In genomic region chr3:109927726-109928125, GRCh38 we compare ENCODE assay signal across 19 cellular contexts.
DNase-seq lines count a peak whose midpoint lies in the region; ATAC-seq and TF ChIP-seq lines count a peak whose summit lies in the region.
"Had no signal": no experiment of that assay in that cellular context is flagged by ENCODE, and none has a peak within 500 bp of the region (broad histone marks: within the 10 kb centered on the region; RNA-seq: fewer than 3 reads in every experiment).

No MANE protein-coding gene starts in this region.

- H3K36me3 Mint-ChIP-seq in osteocyte (ENCODE audit: unreplicated experiment), result peaks cover 4% of the 10 kb centered on the region

- H3K4me2 ChIP-seq in GM23248 (ENCODE audit: unreplicated experiment) (peak overlapping the region; percentile 51), PC-9 (peak overlapping the region; percentile 30)

- ATAC-seq in left lung, result no peak
- ATAC-seq: heart right ventricle had no signal

- no peaks in the 10 kb centered on the region for H3K79me2 ChIP-seq in GM23248 (ENCODE audit: insufficient read depth)
- H3K79me2 ChIP-seq in PC-9 (ENCODE audit: low read depth), result no peaks in the 10 kb centered on the region

- intact Hi-C loops in PC-9 (cut with micrococcal nuclease; ENCODE audit: unreplicated experiment), result loop anchor here (5.0 to 10.0 kb wide), 4 partner anchors 120 to 1810 kb away; partner anchors contain the start of gene NECTIN3
- intact Hi-C loops in left lung (cut with DNase I), result no loop called here

- H3K9me3 ChIP-seq in GM23248 (ENCODE audit: low read depth) (no peaks in the 10 kb centered on the region), PC-9 (ENCODE audit: insufficient read depth, low read depth) (peaks cover 24% of the 10 kb centered on the region), left lung (no peaks in the 10 kb centered on the region)
- H3K9me3 ChIP-seq: adrenal gland, heart right ventricle had no signal

- H3K27me3 ChIP-seq in GM23248 (replicated peaks; ENCODE audit: insufficient read depth), result no peaks in the 10 kb centered on the region
- H3K27me3 ChIP-seq in PC-9 (ENCODE audit: insufficient read depth, low read depth), result no peaks in the 10 kb centered on the region
- no peaks in the 10 kb centered on the region for H3K27me3 ChIP-seq in left lung
- H3K27me3 ChIP-seq: adrenal gland, heart right ventricle had no signal

- H3K27ac Mint-ChIP-seq in osteocyte (ENCODE audit: unreplicated experiment), result peak overlapping the region; percentile 70
- H3K27ac Mint-ChIP-seq: activated T-helper 2 cell treated with anti-CD3 and anti-CD28 coated beads, Interferon-gamma antibody, Interleukin-2, Interleukin-4, amounts not matched to agents 10 μg/mL and 5 μg/mL and 100 μg/mL, durations not matched to agents 14 hours and 24 hours and 36 hours; T-helper 2 cell treated with Interferon-gamma antibody and Interleukin-4, amounts not matched to agents 5 μg/mL and 100 μg/mL, for 36 hours had no signal

- TF ChIP-seq CTCF in PC-9 (conservative IDR thresholded peaks at IDR 0.05), result no peak
- no peak for TF ChIP-seq CTCF in epithelial cell of proximal tubule (conservative IDR thresholded peaks at IDR 0.05; ENCODE audit: low read depth, low read length)
- TF ChIP-seq CTCF in osteocyte (IDR thresholded peaks at IDR 0.05), result no peak
- TF ChIP-seq CTCF in left lung (IDR thresholded peaks at IDR 0.05), result no peak

- no peak for TF ChIP-seq POLR2A in erythroblast (IDR thresholded peaks at IDR 0.05; ENCODE audit: low read length)

- H3K4me1 ChIP-seq in GM23248 (ENCODE audit: insufficient read depth), result peaks cover 19% of the 10 kb centered on the region
- H3K4me1 ChIP-seq in PC-9 (replicated peaks; ENCODE audit: insufficient read depth), result peaks cover 32% of the 10 kb centered on the region
- H3K4me1 ChIP-seq in left lung, result no peaks in the 10 kb centered on the region
- H3K4me1 ChIP-seq: adrenal gland, heart right ventricle had no signal

- H3K36me3 ChIP-seq in GM23248 (ENCODE audit: low read depth) (no peaks in the 10 kb centered on the region), PC-9 (ENCODE audit: low read depth) (no peaks in the 10 kb centered on the region), left lung (no peaks in the 10 kb centered on the region)
- H3K36me3 ChIP-seq: adrenal gland, heart right ventricle had no signal

- H3K9me3 Mint-ChIP-seq in osteocyte (ENCODE audit: unreplicated experiment), result peaks cover 3% of the 10 kb centered on the region
- H3K9me3 Mint-ChIP-seq: activated T-helper 2 cell treated with anti-CD3 and anti-CD28 coated beads, Interferon-gamma antibody, Interleukin-2, Interleukin-4, amounts not matched to agents 10 μg/mL and 5 μg/mL and 100 μg/mL, durations not matched to agents 14 hours and 24 hours and 36 hours; central memory CD8-positive, alpha-beta T cell; neural crest cell; T-helper 2 cell treated with Interferon-gamma antibody and Interleukin-4, amounts not matched to agents 5 μg/mL and 100 μg/mL, for 36 hours had no signal

- H3K27me3 Mint-ChIP-seq in osteocyte (ENCODE audit: unreplicated experiment), result no peaks in the 10 kb centered on the region
- H3K27me3 Mint-ChIP-seq: central memory CD8-positive, alpha-beta T cell had no signal

- POLR2A ChIA-PET in PC-9 (lab: Charles Lee; ENCODE audit: unreplicated experiment), result no interaction called here

- no peaks in the 10 kb centered on the region for H3K9me2 ChIP-seq in GM23248 (ENCODE audit: insufficient read depth)
- H3K9me2 ChIP-seq in PC-9 (ENCODE audit: insufficient read depth), result no peaks in the 10 kb centered on the region

- BruUV-seq in PC-9 (replicated peaks; lab: Mats Ljungman, UMichigan), result TSS peak; percentile 84

- in situ Hi-C loops in GM23248 (cut with MboI), result no loop called here

- no peak overlapping the region for H3K4me3 Mint-ChIP-seq in osteocyte (ENCODE audit: unreplicated experiment)
- H3K4me3 Mint-ChIP-seq: central memory CD8-positive, alpha-beta T cell; neural crest cell; T-helper 2 cell treated with Interferon-gamma antibody and Interleukin-4, amounts not matched to agents 5 μg/mL and 100 μg/mL, for 36 hours had no signal

- H3K4me1 Mint-ChIP-seq in osteocyte (ENCODE audit: unreplicated experiment), result peaks cover 75% of the 10 kb centered on the region
- H3K4me1 Mint-ChIP-seq: central memory CD8-positive, alpha-beta T cell had no signal

- H3K4me3 ChIP-seq in GM23248 (peak overlapping the region; percentile 8; the same call in 1 of the 2 replicates), PC-9 (no peak overlapping the region; the same call in 1 of the 2 replicates), epithelial cell of proximal tubule (ENCODE audit: low read depth, low read length) (no peak overlapping the region), left lung (no peak overlapping the region)
- H3K4me3 ChIP-seq: adrenal gland, heart right ventricle had no signal

- peak; percentile 22 for DNase-seq in GM23248
- no peak for DNase-seq in PC-9
- DNase-seq in epithelial cell of proximal tubule (ENCODE audit: low read depth), result peak; percentile 42
- DNase-seq in osteocyte (ENCODE audit: extremely low spot score, unreplicated experiment), result no peak
- DNase-seq in NCI-H510A treated with DMSO at 0.1 percent for 48 hours (lab: John Stamatoyannopoulos, UW), result no peak
- no peak for DNase-seq in KG1 (lab: John Stamatoyannopoulos, UW)
- no peak for DNase-seq in left lung
- no peak for DNase-seq in erythroblast (lab: John Stamatoyannopoulos, UW)
- DNase-seq: adrenal gland; effector CD4-positive, alpha-beta T cell; GDM1; heart right ventricle; NCI-H187; SIG-M5; substantia nigra had no signal

- H2AFZ ChIP-seq in GM23248, result peak overlapping the region; percentile 41
- no peak overlapping the region; the same call in 1 of the 2 replicates for H2AFZ ChIP-seq in PC-9

- H3K9ac ChIP-seq in GM23248, result peak overlapping the region; percentile 44

- no peaks in the 10 kb centered on the region for H4K20me1 ChIP-seq in GM23248 (ENCODE audit: insufficient read depth)
- H4K20me1 ChIP-seq in PC-9 (ENCODE audit: insufficient read depth), result no peaks in the 10 kb centered on the region

- CTCF ChIA-PET in PC-9 (lab: Charles Lee), result no interaction called here

- H3F3A ChIP-seq in GM23248 (ENCODE audit: insufficient read depth) (peaks cover 12% of the 10 kb centered on the region), PC-9 (ENCODE audit: insufficient read depth, low read depth) (peaks cover 9% of the 10 kb centered on the region)

- H3K27ac ChIP-seq in GM23248 (peak overlapping the region; percentile 87), PC-9 (peak overlapping the region; percentile 93), left lung (no peak overlapping the region)
- H3K27ac ChIP-seq: adrenal gland, heart right ventricle had no signal

Comparison
In these comparisons a context has a peak if more than half of its experiments do, and no peak if none do; other contexts are left out.
1. DNase-seq: peak in GM23248 (single experiment) and epithelial cell of proximal tubule (single experiment); none in PC-9 (0 of 2), osteocyte (single experiment), NCI-H510A treated with DMSO at 0.1 percent for 48 hours (single experiment), KG1 (single experiment), left lung (0 of 2) and erythroblast (0 of 2).
2. H3K27ac ChIP-seq: peak in GM23248 (single experiment) and PC-9 (single experiment); none in left lung (0 of 2).